18 cellular contexts compared by ENCODE assay signal in the genomic region with DNA sequence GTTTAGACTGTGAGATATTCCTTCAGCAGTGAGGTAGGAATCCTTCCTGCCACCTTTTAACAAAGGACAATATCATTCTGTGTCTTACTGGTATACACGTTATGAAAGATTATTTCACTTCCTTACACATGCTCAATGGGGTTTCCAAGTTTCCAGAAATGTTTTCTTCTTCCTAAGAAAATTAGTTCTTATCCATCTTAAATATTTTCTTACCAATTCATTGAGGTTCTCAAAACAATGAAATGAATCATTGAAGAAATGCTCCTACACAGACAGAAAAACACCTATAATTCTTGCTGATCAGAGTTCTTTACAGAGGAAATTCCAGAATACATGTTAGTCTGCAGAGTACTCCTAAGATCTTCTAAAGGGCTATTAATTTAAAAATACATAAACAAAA. TPM values are rescaled to one million over a fixed set of nuclear protein-coding genes. Genes with fewer than 3 reads are reported as not detected.
DNase-seq lines count a peak whose midpoint lies in the region; ATAC-seq, FAIRE-seq and TF ChIP-seq lines count a peak whose summit lies in the region.
"Had no signal": no experiment of that assay in that cellular context is flagged by ENCODE, and none has a peak within 500 bp of the region (broad histone marks: within the 10 kb centered on the region; RNA-seq: fewer than 3 reads in every experiment).

No MANE protein-coding gene starts in this region.

- no peak overlapping the region for H2AK9ac ChIP-seq in IMR-90 (replicated peaks; ENCODE audit: low read depth, low read length, poor library complexity)

- H3K27me3 Mint-ChIP-seq in nephron (ENCODE audit: low read depth), result peaks cover 8% of the 10 kb centered on the region

- peak overlapping the region; percentile 88 for H4K91ac ChIP-seq in IMR-90 (ENCODE audit: insufficient read depth, low read depth, low read length)

- H3K27me3 ChIP-seq in AG04450 (ENCODE audit: control insufficient read depth, insufficient read depth, low read length), result no peaks in the 10 kb centered on the region
- H3K27me3 ChIP-seq in IMR-90 (ENCODE audit: control insufficient read depth, insufficient read depth, low read length), result no peaks in the 10 kb centered on the region

- peak overlapping the region; percentile 74; the same call in 1 of the 2 replicates for H3K4ac ChIP-seq in IMR-90 (ENCODE audit: low read depth, low read length)

- H4K5ac ChIP-seq in IMR-90 (ENCODE audit: low read depth, low read length), result peak overlapping the region; percentile 85; the same call in 1 of the 2 replicates

- TF ChIP-seq POLR2A in IMR-90 (IDR thresholded peaks at IDR 0.05; ENCODE audit: low read depth, low read length), result no peak

- TF ChIP-seq RAD21 in IMR-90 (IDR thresholded peaks at IDR 0.05; ENCODE audit: low read length), result no peak

- peak overlapping the region in 1 of 2 experiments; percentile 90; a peak in 2 of 4 replicates for H4K8ac ChIP-seq in IMR-90 (ENCODE audit: low read depth in 2 of 2, low read length in 2 of 2)

- H3K27ac Mint-ChIP-seq in nephron, result peak overlapping the region; percentile 84 to 94 (median 92)
- H3K27ac Mint-ChIP-seq: CD4-positive, alpha-beta T cell had no signal

- DNase-seq in AG04450 (ENCODE audit: low read depth, low spot score), result no peak
- peak; percentile 29 for DNase-seq in IMR-90
- DNase-seq in GDM1 (lab: John Stamatoyannopoulos, UW), result no peak
- DNase-seq in activated gamma-delta T cell (lab: John Stamatoyannopoulos, UW), result no peak
- no peak for DNase-seq in NCI-H187 treated with DMSO at 0.1 percent for 48 hours (lab: John Stamatoyannopoulos, UW)
- DNase-seq: ACHN; CD4-positive, alpha-beta T cell; DMS53; HCEC 1CT; NCI-H1417 treated with DMSO at 0.1 percent for 48 hours; NCI-H2081; NCI-H510A; NCI-H774; PC-9 had no signal

- intact Hi-C loops in IMR-90 (cut with micrococcal nuclease), result no loop called here

- peak overlapping the region; percentile 100 for H2BK5ac ChIP-seq in IMR-90 (ENCODE audit: low read depth, low read length, poor library complexity, severe bottlenecking)

- H3K23ac ChIP-seq in IMR-90 (ENCODE audit: low read depth, low read length), result peak overlapping the region; percentile 83; the same call in 1 of the 2 replicates

- peak overlapping the region; percentile 76; the same call in 1 of the 2 replicates for H2AK5ac ChIP-seq in IMR-90 (ENCODE audit: low read depth, low read length)

- H3K27ac ChIP-seq in AG04450 (ENCODE audit: low read depth, low read length) (peak overlapping the region; percentile 34), IMR-90 (ENCODE audit: insufficient read depth, low read length) (no peak overlapping the region)
- H3K27ac ChIP-seq: PC-9, SK-N-MC had no signal

- in situ Hi-C loops in IMR-90 (cut with MboI; ENCODE audit: low sequenced_read_pairs), result no loop called here

- no CpG with 5 or more reads among the region's 1 CpG for WGBS in IMR-90 (ENCODE audit: extremely low coverage in 2 of 2, insufficient read length in 1 of 2), 2 experiments

- H3K4me1 ChIP-seq in IMR-90 (ENCODE audit: control insufficient read depth, insufficient read depth, low read length), result peaks cover 18% of the 10 kb centered on the region

- H3K4me3 ChIP-seq in AG04450 (ENCODE audit: low read depth, low read length), result no peak overlapping the region
- H3K4me3 ChIP-seq in IMR-90 (ENCODE audit: insufficient read depth, low read depth, low read length), result no peak overlapping the region
- H3K4me3 ChIP-seq: K562, PC-9, SK-N-MC had no signal

- peak overlapping the region; percentile 96 for H2BK120ac ChIP-seq in IMR-90 (ENCODE audit: low read depth, low read length)

- dilution Hi-C loops in IMR-90 (cut with HindIII; ENCODE audit: low sequenced_read_pairs, unreplicated experiment), result no loop called here

- no peaks in the 10 kb centered on the region for H3K36me3 ChIP-seq in IMR-90 (ENCODE audit: control insufficient read depth, insufficient read depth, low read length)

- H3K9me3 Mint-ChIP-seq in nephron, result peaks cover 10% of the 10 kb centered on the region
- H3K9me3 Mint-ChIP-seq: CD4-positive, alpha-beta T cell had no signal

- H3K56ac ChIP-seq in IMR-90 (ENCODE audit: extremely low read depth, insufficient read depth, low read length), result no peak overlapping the region

- POLR2A ChIA-PET in AG04450 (lab: Yijun Ruan, JAX), result no interaction called here
- POLR2A ChIA-PET in IMR-90 (lab: Charles Lee; ENCODE audit: unreplicated experiment), result no interaction called here

- H2AFZ ChIP-seq in IMR-90 (replicated peaks; ENCODE audit: low read length, poor library complexity), result no peak overlapping the region

- BruUV-seq in IMR-90 (replicated peaks; lab: Mats Ljungman, UMichigan), result no TSS peak

- peaks cover 6% of the 10 kb centered on the region for H3K9me3 ChIP-seq in AG04450 (ENCODE audit: control insufficient read depth, insufficient read depth, low read length)
- H3K9me3 ChIP-seq in IMR-90 (ENCODE audit: control insufficient read depth, insufficient read depth, low read length), result peaks cover 3% of the 10 kb centered on the region; the same call in 1 of the 2 replicates

- no peaks in the 10 kb centered on the region for H4K20me1 ChIP-seq in IMR-90 (ENCODE audit: insufficient read depth, low read length)

- no peak for ATAC-seq in IMR-90 (ENCODE audit: low read depth)
- ATAC-seq: K562 had no signal

- FAIRE-seq in endometrium (lab: Jason Lieb, UNC), result peak; percentile 77

- peak overlapping the region; percentile 85; the same call in 1 of the 2 replicates for H3K14ac ChIP-seq in IMR-90 (replicated peaks; ENCODE audit: low read depth, low read length)

- no peaks in the 10 kb centered on the region; the same call in 1 of the 2 replicates for H3K9me1 ChIP-seq in IMR-90 (ENCODE audit: insufficient read depth, low read length)

- peak overlapping the region; percentile 94; the same call in 1 of the 2 replicates for H2BK20ac ChIP-seq in IMR-90 (ENCODE audit: low read depth, low read length)

- H3K4me1 Mint-ChIP-seq in nephron, result peaks cover 27% of the 10 kb centered on the region

- no peaks in the 10 kb centered on the region for H3K36me3 Mint-ChIP-seq in nephron (ENCODE audit: low read depth)

- CTCF ChIA-PET in AG04450 (lab: Charles Lee) (no interaction called here), IMR-90 (lab: Yijun Ruan, JAX) (no interaction called here)

- no peak overlapping the region for H3K9ac ChIP-seq in IMR-90 (ENCODE audit: low read depth, low read length)

- TF ChIP-seq CTCF in AG04450 (IDR thresholded peaks at IDR 0.05; ENCODE audit: low read depth, low read length) (no peak), IMR-90 (conservative IDR thresholded peaks at IDR 0.05; ENCODE audit: low read depth, low read length) (no peak), nephron (IDR thresholded peaks at IDR 0.05; ENCODE audit: unreplicated experiment in 3 of 3) (no peak)

- H3K79me1 ChIP-seq in IMR-90 (ENCODE audit: low read depth in 1 of 2, low read length in 2 of 2), result no peaks in the 10 kb centered on the region

- H3K4me3 Mint-ChIP-seq in nephron, result no peak overlapping the region
- H3K4me3 Mint-ChIP-seq: CD4-positive, alpha-beta T cell had no signal

- peak overlapping the region; percentile 88 for H3K18ac ChIP-seq in IMR-90 (ENCODE audit: low read depth, low read length)

- peak overlapping the region; percentile 59; the same call in 1 of the 2 replicates for H3K4me2 ChIP-seq in IMR-90 (ENCODE audit: low read depth, low read length)
- H3K4me2 ChIP-seq: PC-9 had no signal

- peak overlapping the region; percentile 97; the same call in 2 of the 3 replicates for H2BK15ac ChIP-seq in IMR-90 (ENCODE audit: low read depth, low read length)

TF ChIP-seq in IMR-90, 13 proteins besides CTCF, POLR2A, EP300 and RAD21:
- TF ChIP-seq MAFK (IDR thresholded peaks at IDR 0.05; ENCODE audit: low read depth, low read length) (no peak), RCOR1 (IDR thresholded peaks at IDR 0.05; ENCODE audit: insufficient replicate concordance, low read length) (no peak)

RNA-seq across cellular contexts. Expression of a gene that starts 51.4 kb away (rescaled TPM):
- polyA plus RNA-seq in AG04450 (2011; rRNA removed), result 250 and 344 TPM in 2 replicates
- 105 and 186 TPM in 2 replicates for polyA minus RNA-seq in AG04450 (2011; rRNA and poly(A)+ RNA removed)
- total RNA-seq in IMR-90 (2012; rRNA removed), result 387 and 3,014 TPM in 2 replicates
- polyA plus RNA-seq in IMR-90 (2012; rRNA removed), result 426 and 685 TPM in 2 replicates
- 85.7 and 214 TPM in 2 replicates for polyA plus RNA-seq in IMR-90 (2012; cell fraction: cytosol; rRNA removed)
- polyA plus RNA-seq in IMR-90 (2012; cell fraction: nucleus; rRNA removed; ENCODE audit: low replicate concordance), result 12.9 and 140 TPM in 2 replicates
